Comparison of ENCODE assay signal across 1 cellular context in genomic region chr19:9323557-9323918, GRCh38.
A peak's percentile ranks its signal among the peaks of the same experiment; 100 is the strongest.
TF ChIP-seq lines count a peak whose summit lies in the region.

No MANE protein-coding gene starts in this region.

TF ChIP-seq in GM12878, 131 proteins besides CTCF, POLR2A, EP300 and RAD21 (continued from another document):
- no peak for TF ChIP-seq PKNOX1 (IDR thresholded peaks at IDR 0.05)
- TF ChIP-seq TCF3 (IDR thresholded peaks at IDR 0.05; ENCODE audit: borderline replicate concordance, insufficient read depth, low read depth, low read length), result no peak
- TF ChIP-seq CBX5 (IDR thresholded peaks at IDR 0.05; ENCODE audit: low read depth), result no peak
- no peak for TF ChIP-seq PAX5 (IDR thresholded peaks at IDR 0.05; ENCODE audit: borderline replicate concordance, low read depth, low read length)
- no peak for TF ChIP-seq NFXL1 (IDR thresholded peaks at IDR 0.05; ENCODE audit: borderline replicate concordance)
- TF ChIP-seq E2F4 (IDR thresholded peaks at IDR 0.05; ENCODE audit: low read depth, low read length), result no peak
- TF ChIP-seq ATF2 (IDR thresholded peaks at IDR 0.05; ENCODE audit: low read length), result no peak
- no peak for TF ChIP-seq SPI1 (IDR thresholded peaks at IDR 0.05; ENCODE audit: borderline replicate concordance, insufficient read depth, low read depth, low read length)
- 0 out of 2 replicates have a peak, but pooled peaks have one; percentile 12 for TF ChIP-seq CREB1 (IDR thresholded peaks at IDR 0.05; ENCODE audit: low read depth)
- TF ChIP-seq ATF7 (IDR thresholded peaks at IDR 0.05; ENCODE audit: low read depth), result no peak
- TF ChIP-seq SP1 (IDR thresholded peaks at IDR 0.05; ENCODE audit: low read depth, low read length), result peak; percentile 60
- TF ChIP-seq YY1 (IDR thresholded peaks at IDR 0.05; ENCODE audit: low read depth, low read length), result no peak
- TF ChIP-seq MLLT1 (IDR thresholded peaks at IDR 0.05), result no peak
- no peak for TF ChIP-seq FOXM1 (IDR thresholded peaks at IDR 0.05; ENCODE audit: low read depth, low read length)
- no peak for TF ChIP-seq ZBTB4 (CRISPR knock-in tag; IDR thresholded peaks at IDR 0.05)
- no peak for TF ChIP-seq CHD1 (IDR thresholded peaks at IDR 0.05; ENCODE audit: low read depth, low read length)
- no peak for TF ChIP-seq NBN (IDR thresholded peaks at IDR 0.05)
- TF ChIP-seq E2F8 (IDR thresholded peaks at IDR 0.05; ENCODE audit: low read depth, partially characterized antibody), result no peak
- TF ChIP-seq NR2C1 (IDR thresholded peaks at IDR 0.05), result 0 out of 2 replicates have a peak, but pooled peaks have one; percentile 26
- no peak for TF ChIP-seq ZBTB40 (IDR thresholded peaks at IDR 0.05; ENCODE audit: borderline replicate concordance)
- TF ChIP-seq POU2F2 (IDR thresholded peaks at IDR 0.05; ENCODE audit: borderline replicate concordance, low read depth, low read length), result peak; percentile 46; the same call in 1 of the 3 replicates
- no peak for TF ChIP-seq PRDM15 (CRISPR knock-in tag; IDR thresholded peaks at IDR 0.05)
- TF ChIP-seq MTA2 (IDR thresholded peaks at IDR 0.05; ENCODE audit: low read depth), result no peak
- no peak for TF ChIP-seq ZNF207 (IDR thresholded peaks at IDR 0.05; ENCODE audit: borderline replicate concordance)
- no peak for TF ChIP-seq CBFB (IDR thresholded peaks at IDR 0.05; ENCODE audit: low read depth)
- TF ChIP-seq ZZZ3 (IDR thresholded peaks at IDR 0.05; ENCODE audit: control insufficient read depth, insufficient read length, low read depth), result no peak
- no peak for TF ChIP-seq NR2C2 (IDR thresholded peaks at IDR 0.05; ENCODE audit: borderline replicate concordance, control insufficient read depth, insufficient read length, low read depth)
- no peak for TF ChIP-seq PAX8 (IDR thresholded peaks at IDR 0.05)
